Comparison of ENCODE assay signal across 26 cellular contexts in genomic region chr10:13152286-13152685, GRCh38.
"Had no signal": no experiment of that assay in that cellular context is flagged by ENCODE, and none has a peak within 500 bp of the region (broad histone marks: within the 10 kb centered on the region; RNA-seq: fewer than 3 reads in every experiment).

No MANE protein-coding gene starts in this region.

- H3K4me1 ChIP-seq: heart right ventricle, lower lobe of right lung, psoas muscle, sigmoid colon, spleen, thyroid gland, upper lobe of left lung had no signal

- H3K4me3 ChIP-seq: coronary artery, esophagus squamous epithelium, heart right ventricle, lower lobe of right lung, ovary, psoas muscle, sigmoid colon, spleen, thyroid gland, upper lobe of left lung had no signal

- H3K27me3 ChIP-seq: esophagus squamous epithelium, heart right ventricle, ovary, sigmoid colon, spleen, thyroid gland, upper lobe of left lung had no signal

- DNase-seq: dermis blood vessel endothelial cell; effector memory CD4-positive, alpha-beta T cell; erythroblast; esophagus squamous epithelium; foreskin melanocyte; glutamatergic neuron; heart right ventricle; hypothalamus; immature natural killer cell; islet precursor cell; kidney glomerular epithelial cell; left colon; left ventricle myocardium superior; lower lobe of right lung; natural killer cell; occipital lobe; ovary; posterior cingulate gyrus; psoas muscle; right cardiac atrium; sigmoid colon; spleen; stimulated activated naive B cell treated with anti-CD40 and anti-IgM and Interleukin-4, amounts not matched to agents 10 μg/mL and 1 μg/mL and 100 μg/mL, for 72 hours; thyroid gland; upper lobe of left lung had no signal

- H3K36me3 ChIP-seq: esophagus squamous epithelium, heart right ventricle, lower lobe of right lung, ovary, sigmoid colon, spleen, thyroid gland, upper lobe of left lung had no signal

- H3K9me3 ChIP-seq: esophagus squamous epithelium, psoas muscle, thyroid gland, upper lobe of left lung had no signal

- H3K27ac ChIP-seq: coronary artery, esophagus squamous epithelium, heart right ventricle, lower lobe of right lung, ovary, psoas muscle, sigmoid colon, spleen, thyroid gland, upper lobe of left lung had no signal
